In the genomic region with DNA sequence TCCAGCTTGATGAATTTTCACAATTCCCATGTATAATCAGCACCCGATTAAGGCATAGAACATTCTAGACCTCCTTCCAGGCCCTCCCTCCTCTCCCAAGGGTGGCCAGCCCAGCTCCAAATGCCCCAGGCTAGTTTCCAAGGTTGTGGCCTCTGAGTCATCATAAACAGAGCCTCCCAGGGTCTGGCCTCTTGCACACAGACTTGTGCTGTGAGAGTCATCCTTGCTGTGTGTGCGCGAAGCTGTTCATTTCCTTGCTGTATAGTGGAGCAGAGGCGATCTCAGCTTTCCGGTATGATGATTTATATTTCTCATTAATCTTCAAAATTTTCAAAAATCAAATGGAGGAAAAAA, we compare ENCODE assay signal across 8 cellular contexts. TPM values are rescaled to one million over a fixed set of nuclear protein-coding genes. Genes with fewer than 3 reads are reported as not detected.
DNase-seq lines count a peak whose midpoint lies in the region; ATAC-seq and TF ChIP-seq lines count a peak whose summit lies in the region.

No MANE protein-coding gene starts in this region.

- in situ Hi-C loops in astrocyte of the cerebellum (cut with HindIII; ENCODE audit: low sequenced_read_pairs) = no loop called here

- H3K27me3 ChIP-seq in skeletal muscle tissue (ENCODE audit: control insufficient read depth in 3 of 3, insufficient read depth in 3 of 3, low read length in 3 of 3) = peaks cover 12 to 36% (median 35%) of the 10 kb centered on the region in 3 donors

- no peak overlapping the region for H3K4me3 ChIP-seq in HEK293 (ENCODE audit: low read depth, low read length)
- H3K4me3 ChIP-seq in astrocyte of the cerebellum (ENCODE audit: low read depth, low read length) = no peak overlapping the region
- H3K4me3 ChIP-seq in skeletal muscle tissue (ENCODE audit: low read length in 3 of 3) = peak overlapping the region in 1 of 3 donors; percentile 29

- no peaks in the 10 kb centered on the region for H3K36me3 ChIP-seq in HEK293 (ENCODE audit: control insufficient read depth in 2 of 2, insufficient read depth in 1 of 2, low read length in 2 of 2)
- no peaks in the 10 kb centered on the region for H3K36me3 ChIP-seq in skeletal muscle tissue (ENCODE audit: control insufficient read depth in 3 of 3, insufficient read depth in 3 of 3, low read length in 3 of 3)

- H3K9me3 ChIP-seq in HEK293 (ENCODE audit: control insufficient read depth, insufficient read depth, low read depth, low read length) (no peaks in the 10 kb centered on the region), skeletal muscle tissue (ENCODE audit: control insufficient read depth in 3 of 3, low read length in 3 of 3) (no peaks in the 10 kb centered on the region)

- TF ChIP-seq CTCF in HEK293 (tag by site-specific recombination; IDR thresholded peaks at IDR 0.05) (no peak), astrocyte of the cerebellum (IDR thresholded peaks at IDR 0.05; ENCODE audit: low read depth, low read length, missing control alignments) (no peak)

- CTCF ChIA-PET in HEK293 (lab: Yijun Ruan, JAX) = interaction anchor here (0.7 to 3.2 kb wide), 4 partner anchors 11 to 519 kb away, joined by 3 to 22 read pairs (median 6); no protein-coding TSS in a partner anchor

- ATAC-seq in HG02588 (IDR thresholded peaks at IDR 0.05; ENCODE audit: unreplicated experiment) (no peak), GM19324 (IDR thresholded peaks at IDR 0.05; ENCODE audit: low FRiP score, unreplicated experiment) (no peak)

- DNase-seq in astrocyte of the cerebellum (ENCODE audit: low read depth) = peak; percentile 84
- peak; percentile 99 for DNase-seq in hepatic stellate cell (ENCODE audit: low spot score)
- DNase-seq in stimulated activated CD4-positive, alpha-beta T cell treated with anti-CD3 and anti-CD28 coated beads, Interleukin-2, amount 100 ng/mL, for 48 hours = no peak
- DNase-seq in DMS153 (lab: John Stamatoyannopoulos, UW) = no peak

- H3K4me1 ChIP-seq in HEK293 (ENCODE audit: control insufficient read depth, insufficient read depth, low read length) (0 out of 2 replicates have a peak, but pooled peaks cover 3% of the 10 kb centered on the region), skeletal muscle tissue (ENCODE audit: control insufficient read depth in 3 of 3, insufficient read depth in 3 of 3, low read length in 3 of 3) (peaks cover 9 to 23% (median 16%) of the 10 kb centered on the region in 3 donors)

- H3K9ac ChIP-seq in skeletal muscle tissue (ENCODE audit: low read depth in 1 of 3, low read length in 3 of 3) = peak overlapping the region in 1 of 3 donors; percentile 74

- POLR2A ChIA-PET in HEK293 (lab: Yijun Ruan, JAX) = interaction anchor here (0.5 to 1.4 kb wide), 3 partner anchors 8 to 112 kb away, joined by 3 to 5 read pairs (median 4); no protein-coding TSS in a partner anchor

- no peak overlapping the region for H3K27ac ChIP-seq in HEK293 (ENCODE audit: extremely low read depth, low read depth, low read length)
- peak overlapping the region; percentile 76 for H3K27ac ChIP-seq in skeletal muscle tissue (ENCODE audit: low read depth, low read length)

TF ChIP-seq in HEK293, 187 proteins besides CTCF, POLR2A, EP300 and RAD21 (continues in another document):
- no peak for TF ChIP-seq ZNF394 (tag by site-specific recombination; IDR thresholded peaks at IDR 0.05; ENCODE audit: borderline replicate concordance)
- TF ChIP-seq KLF1 (tag by site-specific recombination; IDR thresholded peaks at IDR 0.05) = peak; percentile 27; the same call in 1 of the 2 replicates
- TF ChIP-seq GLIS1 (tag by site-specific recombination; IDR thresholded peaks at IDR 0.05) = peak; percentile 96
- peak; percentile 43 for TF ChIP-seq ZIC2 (tag by site-specific recombination; IDR thresholded peaks at IDR 0.05)
- TF ChIP-seq KLF17 (tag by site-specific recombination; IDR thresholded peaks at IDR 0.05) = no peak
- no peak for TF ChIP-seq ZNF23 (tag by site-specific recombination; IDR thresholded peaks at IDR 0.05; ENCODE audit: borderline replicate concordance)
- peak; percentile 62; the same call in 1 of the 2 replicates for TF ChIP-seq WT1 (tag by site-specific recombination; IDR thresholded peaks at IDR 0.05)
- no peak for TF ChIP-seq ZSCAN16 (tag by site-specific recombination; IDR thresholded peaks at IDR 0.05)
- no peak for TF ChIP-seq PRDM2 (tag by site-specific recombination; IDR thresholded peaks at IDR 0.05; ENCODE audit: borderline replicate concordance)
- peak; percentile 74 for TF ChIP-seq FEZF1 (tag by site-specific recombination; IDR thresholded peaks at IDR 0.05)
- TF ChIP-seq ZNF223 (tag by site-specific recombination; IDR thresholded peaks at IDR 0.05) = no peak
- 0 out of 2 replicates have a peak, but pooled peaks have one; percentile 30 for TF ChIP-seq SP7 (tag by site-specific recombination; IDR thresholded peaks at IDR 0.05)
- TF ChIP-seq, protein P1, sequence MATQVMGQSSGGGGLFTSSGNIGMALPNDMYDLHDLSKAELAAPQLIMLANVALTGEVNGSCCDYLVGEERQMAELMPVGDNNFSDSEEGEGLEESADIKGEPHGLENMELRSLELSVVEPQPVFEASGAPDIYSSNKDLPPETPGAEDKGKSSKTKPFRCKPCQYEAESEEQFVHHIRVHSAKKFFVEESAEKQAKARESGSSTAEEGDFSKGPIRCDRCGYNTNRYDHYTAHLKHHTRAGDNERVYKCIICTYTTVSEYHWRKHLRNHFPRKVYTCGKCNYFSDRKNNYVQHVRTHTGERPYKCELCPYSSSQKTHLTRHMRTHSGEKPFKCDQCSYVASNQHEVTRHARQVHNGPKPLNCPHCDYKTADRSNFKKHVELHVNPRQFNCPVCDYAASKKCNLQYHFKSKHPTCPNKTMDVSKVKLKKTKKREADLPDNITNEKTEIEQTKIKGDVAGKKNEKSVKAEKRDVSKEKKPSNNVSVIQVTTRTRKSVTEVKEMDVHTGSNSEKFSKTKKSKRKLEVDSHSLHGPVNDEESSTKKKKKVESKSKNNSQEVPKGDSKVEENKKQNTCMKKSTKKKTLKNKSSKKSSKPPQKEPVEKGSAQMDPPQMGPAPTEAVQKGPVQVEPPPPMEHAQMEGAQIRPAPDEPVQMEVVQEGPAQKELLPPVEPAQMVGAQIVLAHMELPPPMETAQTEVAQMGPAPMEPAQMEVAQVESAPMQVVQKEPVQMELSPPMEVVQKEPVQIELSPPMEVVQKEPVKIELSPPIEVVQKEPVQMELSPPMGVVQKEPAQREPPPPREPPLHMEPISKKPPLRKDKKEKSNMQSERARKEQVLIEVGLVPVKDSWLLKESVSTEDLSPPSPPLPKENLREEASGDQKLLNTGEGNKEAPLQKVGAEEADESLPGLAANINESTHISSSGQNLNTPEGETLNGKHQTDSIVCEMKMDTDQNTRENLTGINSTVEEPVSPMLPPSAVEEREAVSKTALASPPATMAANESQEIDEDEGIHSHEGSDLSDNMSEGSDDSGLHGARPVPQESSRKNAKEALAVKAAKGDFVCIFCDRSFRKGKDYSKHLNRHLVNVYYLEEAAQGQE (tag by site-specific recombination; IDR thresholded peaks at IDR 0.05) = no peak
- no peak for TF ChIP-seq ZNF621 (tag by site-specific recombination; IDR thresholded peaks at IDR 0.05)
- peak; percentile 28; the same call in 1 of the 2 replicates for TF ChIP-seq GLIS2 (tag by site-specific recombination; IDR thresholded peaks at IDR 0.05)

RNA-seq across cellular contexts. Expression of gene JPH3, which starts 20.5 kb away (rescaled TPM):
- total RNA-seq in skeletal muscle tissue = not detected

Comparison
In these comparisons a context has a peak if more than half of its experiments do, and no peak if none do; other contexts are left out.
1. DNase-seq: peak in astrocyte of the cerebellum (single experiment) and hepatic stellate cell (single experiment); none in stimulated activated CD4-positive, alpha-beta T cell treated with anti-CD3 and anti-CD28 coated beads, Interleukin-2, amount 100 ng/mL, for 48 hours (0 of 2) and DMS153 (single experiment).